14 cellular contexts compared by ENCODE assay signal in the genomic region with DNA sequence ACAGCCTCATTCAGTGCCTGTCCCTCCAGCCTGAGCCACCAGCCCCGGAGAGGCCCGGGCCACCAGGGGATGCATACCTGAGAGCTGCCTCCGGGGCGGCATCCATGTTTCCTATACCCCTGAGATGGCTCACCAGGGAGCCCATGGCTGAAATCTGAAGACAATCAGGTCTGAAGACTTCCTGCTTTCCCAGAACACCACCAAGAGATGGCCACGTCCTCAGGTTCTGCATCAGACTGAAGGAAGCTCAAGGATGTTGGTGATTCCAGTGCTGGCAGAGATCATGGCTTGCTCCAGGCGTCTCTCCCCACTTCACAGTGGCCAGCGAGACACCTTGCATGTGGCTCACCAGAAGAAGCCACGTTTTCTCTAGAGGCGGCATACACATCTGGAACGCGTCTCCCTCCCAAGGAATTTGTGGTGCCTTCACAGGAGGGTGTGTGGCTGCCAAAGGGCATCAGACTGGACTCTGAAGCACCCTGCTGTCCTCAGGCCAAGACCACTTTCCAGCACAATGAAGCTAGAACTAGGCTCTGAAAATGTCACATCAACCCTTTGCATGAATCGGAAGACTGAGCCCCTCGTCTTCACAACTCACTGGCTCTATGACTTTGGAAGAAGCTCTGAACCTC.
DNase-seq lines count a peak whose midpoint lies in the region; ATAC-seq and TF ChIP-seq lines count a peak whose summit lies in the region.
"Had no signal": no experiment of that assay in that cellular context is flagged by ENCODE, and none has a peak within 500 bp of the region (broad histone marks: within the 10 kb centered on the region; RNA-seq: fewer than 3 reads in every experiment).

No MANE protein-coding gene starts in this region.

- H3K9me3 Mint-ChIP-seq in stimulated activated memory B cell treated with anti-CD40 and anti-IgM and Interleukin-4, amounts not matched to agents 10 μg/mL and 1 μg/mL and 100 μg/mL, for 72 hours: no peaks in the 10 kb centered on the region

- no peaks in the 10 kb centered on the region for H3K9me2 ChIP-seq in hepatocyte (replicated peaks; ENCODE audit: insufficient read depth)

- H3K9me3 ChIP-seq in SJCRH30 (replicated peaks): no peaks in the 10 kb centered on the region
- H3K9me3 ChIP-seq in hepatocyte (ENCODE audit: low read depth): no peaks in the 10 kb centered on the region
- H3K9me3 ChIP-seq: tibial artery had no signal

- DNase-seq in activated effector memory CD4-positive, alpha-beta T cell treated with Interleukin-2 at 50 U/mL for 16 hours: peak; percentile 10
- DNase-seq in activated effector memory CD4-positive, alpha-beta T cell treated with anti-CD3 and anti-CD28 coated beads, Interleukin-2, amount 50 U/mL, for 16 hours: no peak
- DNase-seq in SJCRH30 (peak in 1 of 2 experiments; percentile 20), hepatocyte (ENCODE audit: low spot score) (peak; percentile 35), NOMO-1 treated with dmso at 0.1 percent for 144 hours (lab: John Stamatoyannopoulos, UW; ENCODE audit: unreplicated experiment) (no peak)
- DNase-seq: activated CD4-positive, alpha-beta T cell treated with anti-CD3 and anti-CD28 coated beads for 1 hour; NCI-H2107; stimulated activated CD4-positive, alpha-beta T cell treated with anti-CD3 and anti-CD28 coated beads, Interleukin-2, amount 100 ng/mL, for 48 hours; T-helper 17 cell; tibial artery had no signal

- H3K36me3 ChIP-seq in SJCRH30 (no peaks in the 10 kb centered on the region), hepatocyte (replicated peaks; ENCODE audit: insufficient read depth, low read depth) (no peaks in the 10 kb centered on the region)
- H3K36me3 ChIP-seq: tibial artery had no signal

- H3K4me3 ChIP-seq in SJCRH30: no peak overlapping the region
- no peak overlapping the region for H3K4me3 ChIP-seq in hepatocyte
- H3K4me3 ChIP-seq: tibial artery had no signal

- peak overlapping the region; percentile 90; the same call in 1 of the 2 replicates for H3K27ac ChIP-seq in SJCRH30
- peak overlapping the region; percentile 38 for H3K27ac ChIP-seq in hepatocyte
- H3K27ac ChIP-seq: tibial artery had no signal

- no peaks in the 10 kb centered on the region for H3K4me1 Mint-ChIP-seq in stimulated activated memory B cell treated with anti-CD40 and anti-IgM and Interleukin-4, amounts not matched to agents 10 μg/mL and 1 μg/mL and 100 μg/mL, for 72 hours
- H3K4me1 Mint-ChIP-seq: T-helper 17 cell had no signal

- no peaks in the 10 kb centered on the region for H3K79me2 ChIP-seq in hepatocyte

- H3K4me3 Mint-ChIP-seq in stimulated activated memory B cell treated with anti-CD40 and anti-IgM and Interleukin-4, amounts not matched to agents 10 μg/mL and 1 μg/mL and 100 μg/mL, for 72 hours: no peak overlapping the region
- H3K4me3 Mint-ChIP-seq: T-helper 17 cell had no signal

- no peak for TF ChIP-seq CTCF in hepatocyte (IDR thresholded peaks at IDR 0.05; ENCODE audit: poor library complexity)

- no peak overlapping the region for H2AFZ ChIP-seq in hepatocyte

- no peak overlapping the region for H3K27ac Mint-ChIP-seq in stimulated activated memory B cell treated with anti-CD40 and anti-IgM and Interleukin-4, amounts not matched to agents 10 μg/mL and 1 μg/mL and 100 μg/mL, for 72 hours
- H3K27ac Mint-ChIP-seq: T-helper 17 cell had no signal

- H3K36me3 Mint-ChIP-seq in stimulated activated memory B cell treated with anti-CD40 and anti-IgM and Interleukin-4, amounts not matched to agents 10 μg/mL and 1 μg/mL and 100 μg/mL, for 72 hours: no peaks in the 10 kb centered on the region

- WGBS in hepatocyte (ENCODE audit: low lambda C conversion rate, missing lambda C conversion rate): 86% methylated on average over 13 of the region's 13 CpGs

- no peaks in the 10 kb centered on the region for H4K20me1 ChIP-seq in hepatocyte (ENCODE audit: insufficient read depth, poor library complexity, severe bottlenecking)

- H3K27me3 ChIP-seq in SJCRH30 (no peaks in the 10 kb centered on the region), hepatocyte (no peaks in the 10 kb centered on the region)

- no peak overlapping the region for H3K4me2 ChIP-seq in hepatocyte

- no peaks in the 10 kb centered on the region for H3K27me3 Mint-ChIP-seq in stimulated activated memory B cell treated with anti-CD40 and anti-IgM and Interleukin-4, amounts not matched to agents 10 μg/mL and 1 μg/mL and 100 μg/mL, for 72 hours
- H3K27me3 Mint-ChIP-seq: T-helper 17 cell had no signal

- peaks cover 29% of the 10 kb centered on the region for H3K4me1 ChIP-seq in SJCRH30
- no peaks in the 10 kb centered on the region for H3K4me1 ChIP-seq in hepatocyte (ENCODE audit: insufficient read depth)
- H3K4me1 ChIP-seq: tibial artery had no signal

- ATAC-seq in stimulated activated memory B cell treated with anti-CD40 and anti-IgM and Interleukin-4, amounts not matched to agents 10 μg/mL and 1 μg/mL and 100 μg/mL, for 72 hours: peak; percentile 5
- ATAC-seq in HG03565 (IDR thresholded peaks at IDR 0.05; ENCODE audit: unreplicated experiment) (no peak), GM21381 (IDR thresholded peaks at IDR 0.05; ENCODE audit: unreplicated experiment) (no peak)
- ATAC-seq: Right ventricle myocardium inferior, T-helper 17 cell had no signal

Comparison
In these comparisons a context has a peak if more than half of its experiments do, and no peak if none do; other contexts are left out.
1. DNase-seq: peak in activated effector memory CD4-positive, alpha-beta T cell treated with Interleukin-2 at 50 U/mL for 16 hours (single experiment) and hepatocyte (single experiment); none in activated effector memory CD4-positive, alpha-beta T cell treated with anti-CD3 and anti-CD28 coated beads, Interleukin-2, amount 50 U/mL, for 16 hours (single experiment) and NOMO-1 treated with dmso at 0.1 percent for 144 hours (single experiment).